1 cellular context compared by ENCODE assay signal in the genomic region with DNA sequence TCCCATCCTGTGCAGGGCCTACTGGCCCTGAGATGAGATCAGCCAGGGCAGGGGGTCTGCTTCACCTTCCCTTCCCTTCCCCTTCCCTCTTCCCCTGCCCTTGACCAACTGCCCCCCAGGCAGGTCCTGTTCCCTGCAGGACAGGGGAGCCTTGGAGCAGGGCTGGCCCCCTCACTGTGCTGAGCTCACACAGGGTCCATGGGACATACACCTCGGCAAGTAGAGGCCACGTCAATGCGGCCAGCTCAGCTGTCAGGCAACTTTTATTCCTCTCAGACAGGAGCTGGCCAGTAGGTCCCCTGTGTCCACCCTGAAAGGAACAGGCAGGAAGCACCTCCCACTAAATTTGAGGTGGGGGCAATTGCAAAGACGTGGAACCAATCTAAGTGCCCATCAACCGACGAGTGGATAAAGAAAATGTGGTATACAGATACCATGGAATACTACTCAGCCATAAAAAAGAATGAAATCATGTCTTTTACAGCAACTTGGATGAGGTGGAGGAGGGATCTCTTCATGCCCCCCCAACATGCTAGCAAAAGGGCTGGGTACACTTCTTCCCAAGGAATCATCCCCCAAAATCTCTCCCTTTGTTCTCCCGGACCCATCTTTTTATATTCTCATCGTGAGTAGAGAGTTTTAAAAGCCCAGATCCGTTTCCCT.
TF ChIP-seq lines count a peak whose summit lies in the region.

No MANE protein-coding gene starts in this region.

TF ChIP-seq in SK-N-SH, 30 proteins besides CTCF, POLR2A, EP300 and RAD21 (continued from another document):
- no peak for TF ChIP-seq REST (IDR thresholded peaks at IDR 0.05; ENCODE audit: low read depth, low read length)
- no peak for TF ChIP-seq RCOR1 (IDR thresholded peaks at IDR 0.05; ENCODE audit: low read length)
- no peak for TF ChIP-seq EZH2phosphoT487 (IDR thresholded peaks at IDR 0.05; ENCODE audit: borderline replicate concordance, low read depth)
